Comparison of ENCODE assay signal across 8 cellular contexts in genomic region chr10:110859206-110859946, GRCh38. TPM values are rescaled to one million over a fixed set of nuclear protein-coding genes. Genes with fewer than 3 reads are reported as not detected.
DNase-seq lines count a peak whose midpoint lies in the region; ATAC-seq, FAIRE-seq and TF ChIP-seq lines count a peak whose summit lies in the region.

No MANE protein-coding gene starts in this region.

- H3K27ac ChIP-seq in H1 (ENCODE audit: low read depth, low read length) (no peak overlapping the region), neuronal stem cell (replicated peaks; ENCODE audit: low read length) (no peak overlapping the region)

- no peaks in the 10 kb centered on the region for H3K9me3 ChIP-seq in H1 (ENCODE audit: insufficient read depth in 2 of 2, low read depth in 1 of 2, low read length in 1 of 2)
- H3K9me3 ChIP-seq in neuronal stem cell (replicated peaks in 1 of 2; ENCODE audit: control insufficient read depth in 2 of 2, insufficient read depth in 1 of 2, low read depth in 1 of 2, low read length in 2 of 2): peaks cover 0 to 5% of the 10 kb centered on the region in 2 donors

- H3K4me2 ChIP-seq in H1 (ENCODE audit: insufficient read depth in 1 of 2, low read depth in 2 of 2, low read length in 2 of 2) (no peak overlapping the region), neuronal stem cell (ENCODE audit: insufficient read depth, low read length, poor library complexity, severe bottlenecking) (no peak overlapping the region)

- H4K91ac ChIP-seq in H1 (replicated peaks; ENCODE audit: insufficient read length, low read length) (no peak overlapping the region), neuronal stem cell (ENCODE audit: low read depth, low read length, poor library complexity) (no peak overlapping the region)

- H3K27me3 ChIP-seq in H1 (replicated peaks in 1 of 4; ENCODE audit: control insufficient read depth in 3 of 4, extremely low read depth in 1 of 4, insufficient read depth in 3 of 4, low read length in 3 of 4): no peaks in the 10 kb centered on the region
- H3K27me3 ChIP-seq in neuronal stem cell (ENCODE audit: control insufficient read depth in 3 of 3, insufficient read depth in 3 of 3, low read depth in 1 of 3, low read length in 3 of 3): no peaks in the 10 kb centered on the region

- H3K56ac ChIP-seq in H1 (replicated peaks; ENCODE audit: insufficient read length, low read depth, low read length): no peak overlapping the region

- H2AK5ac ChIP-seq in H1 (ENCODE audit: low read depth, low read length) (no peak overlapping the region), neuronal stem cell (ENCODE audit: low read depth, low read length) (peak overlapping the region; percentile 15)

- TF ChIP-seq RAD21 in H1 (IDR thresholded peaks at IDR 0.05 in 1 of 2, conservative IDR thresholded peaks at IDR 0.05 in 1 of 2; ENCODE audit: low read depth in 2 of 2, low read length in 2 of 2): no peak

- H3K79me1 ChIP-seq in H1 (ENCODE audit: low read depth, low read length) (no peaks in the 10 kb centered on the region), neuronal stem cell (ENCODE audit: low read depth, low read length) (no peaks in the 10 kb centered on the region)

- H3K79me2 ChIP-seq in H1 (ENCODE audit: control insufficient read depth in 1 of 2, insufficient read depth in 2 of 2, low read length in 2 of 2): no peaks in the 10 kb centered on the region

- peak; percentile 83 to 88 for DNase-seq in AML-193 (lab: John Stamatoyannopoulos, UW)
- peak; percentile 52 for DNase-seq in OCI-M1 (lab: John Stamatoyannopoulos, UW)
- peak in 1 of 2 experiments; percentile 31 for DNase-seq in H1 (ENCODE audit: low read depth in 1 of 2, low spot score in 2 of 2)
- no peak for DNase-seq in neuronal stem cell (ENCODE audit: low spot score)
- no peak for DNase-seq in glomerular visceral epithelial cell (ENCODE audit: extremely low spot score)
- no peak for DNase-seq in COLO829 (ENCODE audit: low spot score)
- no peak for DNase-seq in superior temporal gyrus (ENCODE audit: extremely low spot score)

- no peaks in the 10 kb centered on the region for H3K4me1 ChIP-seq in H1 (replicated peaks in 1 of 4; ENCODE audit: control insufficient read depth in 3 of 4, insufficient read depth in 4 of 4, low read length in 3 of 4)
- peaks cover 4 to 9% of the 10 kb centered on the region in 2 donors for H3K4me1 ChIP-seq in neuronal stem cell (ENCODE audit: control insufficient read depth in 2 of 2, insufficient read depth in 1 of 2, low read depth in 1 of 2, low read length in 2 of 2)

- H4K5ac ChIP-seq in H1 (ENCODE audit: insufficient read length, low read depth, low read length): no peak overlapping the region

- H2BK5ac ChIP-seq in H1 (ENCODE audit: low read depth, low read length) (no peak overlapping the region), neuronal stem cell (ENCODE audit: low read length) (no peak overlapping the region)

- CTCF ChIA-PET in H1 (lab: Charles Lee; ENCODE audit: partially characterized antibody): interaction anchor here (0.8 to 1.3 kb wide), 2 partner anchors 9 to 51 kb away, joined by 3 to 4 read pairs; no protein-coding TSS in a partner anchor

- no peak overlapping the region for H3K4ac ChIP-seq in H1 (replicated peaks; ENCODE audit: insufficient read length, low read depth, low read length)
- no peak overlapping the region for H3K4ac ChIP-seq in neuronal stem cell (ENCODE audit: low read length)

- H3K9ac ChIP-seq in H1 (replicated peaks in 1 of 4; ENCODE audit: extremely low read depth in 1 of 4, low read depth in 3 of 4, low read length in 3 of 4) (no peak overlapping the region; a peak in 1 of 7 replicates), neuronal stem cell (ENCODE audit: low read depth, low read length, poor library complexity) (peak overlapping the region; percentile 27)

- H3K18ac ChIP-seq in H1 (ENCODE audit: extremely low read depth, low read length) (no peak overlapping the region), neuronal stem cell (ENCODE audit: low read length) (peak overlapping the region; percentile 70)

- no peaks in the 10 kb centered on the region for H4K20me1 ChIP-seq in H1 (replicated peaks in 1 of 2; ENCODE audit: control insufficient read depth in 1 of 2, insufficient read depth in 2 of 2, low read length in 2 of 2)

- no peak overlapping the region for H2BK12ac ChIP-seq in H1 (ENCODE audit: low read depth, low read length)
- peak overlapping the region; percentile 16 for H2BK12ac ChIP-seq in neuronal stem cell (ENCODE audit: low read length)

- TF ChIP-seq EP300 in H1 (IDR thresholded peaks at IDR 0.05; ENCODE audit: borderline replicate concordance in 1 of 2, low read depth in 2 of 2, low read length in 2 of 2): no peak

- H2AFZ ChIP-seq in H1 (ENCODE audit: low read length) (peak overlapping the region; percentile 90), neuronal stem cell (ENCODE audit: low read length) (no peak overlapping the region)

- no peak for TF ChIP-seq POLR2A in H1 (IDR thresholded peaks at IDR 0.05; ENCODE audit: control extremely low read depth in 1 of 2, low read depth in 2 of 2, low read length in 2 of 2)

- no peak overlapping the region for H3K14ac ChIP-seq in H1 (ENCODE audit: insufficient read length)
- H3K14ac ChIP-seq in neuronal stem cell (ENCODE audit: low read length): no peak overlapping the region

- H3K36me3 ChIP-seq in H1 (ENCODE audit: control insufficient read depth in 2 of 4, insufficient read depth in 4 of 4, low read length in 3 of 4) (no peaks in the 10 kb centered on the region; a peak in 1 of 8 replicates), neuronal stem cell (replicated peaks in 1 of 2; ENCODE audit: control insufficient read depth in 2 of 2, insufficient read depth in 2 of 2, low read length in 2 of 2) (no peaks in the 10 kb centered on the region)

- POLR2A ChIA-PET in H1 (lab: Charles Lee; ENCODE audit: partially characterized antibody): interaction anchor here (2.8 kb wide), 1 partner anchor 12 kb away, joined by 12 read pairs; the partner anchor contains the start of gene PDCD4

- no peak for FAIRE-seq in H1 (lab: Jason Lieb, UNC)

- H2BK20ac ChIP-seq in H1 (ENCODE audit: low read length): no peak overlapping the region

- H3K23ac ChIP-seq in H1 (ENCODE audit: insufficient read length) (no peak overlapping the region), neuronal stem cell (ENCODE audit: low read depth, low read length, poor library complexity) (no peak overlapping the region)

- H3K4me3 ChIP-seq in H1 (ENCODE audit: extremely low read depth in 1 of 4, insufficient read depth in 2 of 4, low read depth in 3 of 4, low read length in 4 of 4) (no peak overlapping the region), neuronal stem cell (ENCODE audit: low read length in 2 of 2) (no peak overlapping the region)

- TF ChIP-seq CTCF in H1 (IDR thresholded peaks at IDR 0.05; ENCODE audit: control extremely low read depth in 1 of 3, insufficient read depth in 1 of 3, low read depth in 1 of 3, low read length in 3 of 3): no peak

- H3K23me2 ChIP-seq in H1 (ENCODE audit: low read depth, low read length): no peaks in the 10 kb centered on the region; the same call in 1 of the 2 replicates

- H2BK15ac ChIP-seq in H1 (ENCODE audit: low read length) (no peak overlapping the region), neuronal stem cell (ENCODE audit: low read length) (no peak overlapping the region)

- H4K8ac ChIP-seq in H1 (ENCODE audit: extremely low read depth, insufficient read depth, low read length): no peak overlapping the region
- H4K8ac ChIP-seq in neuronal stem cell (ENCODE audit: low read depth, low read length): no peak overlapping the region

- H2BK120ac ChIP-seq in H1 (replicated peaks; ENCODE audit: low read depth, low read length): no peak overlapping the region
- H2BK120ac ChIP-seq in neuronal stem cell (ENCODE audit: low read depth, low read length): no peak overlapping the region

- WGBS in H1 (ENCODE audit: extremely low coverage in 1 of 2, insufficient coverage in 1 of 2, insufficient read length in 1 of 2, insufficient replicate concordance in 2 of 2, low coverage in 1 of 2, low lambda C conversion rate in 2 of 2, missing lambda C conversion rate in 1 of 2), 2 experiments: 91% methylated on average over 6 of the region's 6 CpGs; no CpG with 5 or more reads in 1 of the 2 experiments
- no CpG with 5 or more reads among the region's 6 CpGs for WGBS in neuronal stem cell (ENCODE audit: extremely low coverage in 2 of 2, insufficient read length in 2 of 2, insufficient replicate concordance in 1 of 2), 2 donors

- ATAC-seq in GM18909 (IDR thresholded peaks at IDR 0.05; ENCODE audit: poor library complexity, unreplicated experiment): no peak

TF ChIP-seq in H1, 55 proteins besides CTCF, POLR2A, EP300 and RAD21:
- TF ChIP-seq BRCA1 (IDR thresholded peaks at IDR 0.05; ENCODE audit: low read depth, low read length) (no peak), EZH2 (IDR thresholded peaks at IDR 0.05; ENCODE audit: low read depth, low read length, severe bottlenecking) (no peak), SP1 (IDR thresholded peaks at IDR 0.05; ENCODE audit: low read depth, low read length) (no peak), SP4 (IDR thresholded peaks at IDR 0.05; ENCODE audit: low read length) (no peak), GABPA (IDR thresholded peaks at IDR 0.05; ENCODE audit: borderline replicate concordance, insufficient read depth, low read length) (no peak)

RNA-seq across cellular contexts. Expression of gene PDCD4, which starts 12.4 kb away (rescaled TPM):
- 22.8 and 26.8 TPM in 2 replicates for total RNA-seq in H1 (2021; fragmentation: NEBNext Ultra II Directional; extraction: Animal tissue kit (Norgen Biotek cat#: 25700))
- polyA plus RNA-seq in H1 (2011; rRNA removed): 3.2 and 3.3 TPM in 2 replicates
- polyA plus RNA-seq in H1 (2011; cell fraction: cytosol; rRNA removed): 13.7 TPM
- 2.2 TPM for polyA plus RNA-seq in H1 (2011; cell fraction: nucleus; rRNA removed)
- polyA plus RNA-seq in H1 (2012, experiment 1 of 2): 16.4 to 27.5 TPM (median 23.0 TPM) in 4 replicates
- 1.1 TPM for polyA plus RNA-seq in H1 (2012, experiment 2 of 2)
- polyA plus RNA-seq in H1 (2013, experiment 1 of 2): 9.0 TPM
- 8.4 TPM for polyA plus RNA-seq in H1 (2013, experiment 2 of 2)
- polyA minus RNA-seq in H1 (2011; rRNA and poly(A)+ RNA removed): 4.7 and 5.2 TPM in 2 replicates
- 10.1 TPM for polyA minus RNA-seq in H1 (2011; cell fraction: cytosol; rRNA and poly(A)+ RNA removed)
- polyA minus RNA-seq in H1 (2011; cell fraction: nucleus; rRNA and poly(A)+ RNA removed): 14.0 TPM
- polyA plus RNA-seq in neuronal stem cell (2013, experiment 1 of 2): 86.5 TPM
- 87.2 TPM for polyA plus RNA-seq in neuronal stem cell (2013, experiment 2 of 2)

RNA-seq across cellular contexts. Expression of gene BBIP1, which starts 59.6 kb away (rescaled TPM):
- total RNA-seq in H1 (2021; fragmentation: NEBNext Ultra II Directional; extraction: Animal tissue kit (Norgen Biotek cat#: 25700)): 19.6 and 22.2 TPM in 2 replicates
- polyA plus RNA-seq in H1 (2011; rRNA removed): 6.9 and 8.8 TPM in 2 replicates
- 13.4 TPM for polyA plus RNA-seq in H1 (2011; cell fraction: cytosol; rRNA removed)
- 9.5 TPM for polyA plus RNA-seq in H1 (2011; cell fraction: nucleus; rRNA removed)
- 14.7 to 37.7 TPM (median 15.4 TPM) in 4 replicates for polyA plus RNA-seq in H1 (2012, experiment 1 of 2)
- 4.3 TPM for polyA plus RNA-seq in H1 (2012, experiment 2 of 2)
- 21.8 TPM for polyA plus RNA-seq in H1 (2013, experiment 1 of 2)
- 21.4 TPM for polyA plus RNA-seq in H1 (2013, experiment 2 of 2)
- polyA minus RNA-seq in H1 (2011; rRNA and poly(A)+ RNA removed): 11.1 and 13.5 TPM in 2 replicates
- polyA minus RNA-seq in H1 (2011; cell fraction: cytosol; rRNA and poly(A)+ RNA removed): 5.6 TPM
- 30.2 TPM for polyA minus RNA-seq in H1 (2011; cell fraction: nucleus; rRNA and poly(A)+ RNA removed)
- polyA plus RNA-seq in neuronal stem cell (2013, experiment 1 of 2): 59.5 TPM
- polyA plus RNA-seq in neuronal stem cell (2013, experiment 2 of 2): 59.1 TPM

Comparison
In these comparisons a context has a peak if more than half of its experiments do, and no peak if none do; other contexts are left out.
1. DNase-seq: peak in AML-193 (2 of 2) and OCI-M1 (single experiment); none in neuronal stem cell (single experiment), glomerular visceral epithelial cell (single experiment), COLO829 (single experiment) and superior temporal gyrus (single experiment).